10 cellular contexts compared by ENCODE assay signal in genomic region chr7:16609842-16610450, GRCh38. TPM values are rescaled to one million over a fixed set of nuclear protein-coding genes. Genes with fewer than 3 reads are reported as not detected.
DNase-seq lines count a peak whose midpoint lies in the region; ATAC-seq lines count a peak whose summit lies in the region.
"Had no signal": no experiment of that assay in that cellular context is flagged by ENCODE, and none has a peak within 500 bp of the region (broad histone marks: within the 10 kb centered on the region; RNA-seq: fewer than 3 reads in every experiment).

No MANE protein-coding gene starts in this region.

- H3K27me3 Mint-ChIP-seq in stimulated activated memory B cell treated with anti-CD40 and anti-IgM and Interleukin-4, amounts not matched to agents 10 μg/mL and 1 μg/mL and 100 μg/mL, for 72 hours = no peaks in the 10 kb centered on the region
- H3K27me3 Mint-ChIP-seq in activated T-helper 2 cell treated with anti-CD3 and anti-CD28 coated beads, Interferon-gamma antibody, Interleukin-2, Interleukin-4, amounts not matched to agents 10 μg/mL and 5 μg/mL and 100 μg/mL, durations not matched to agents 14 hours and 24 hours and 36 hours (ENCODE audit: low read depth) = no peaks in the 10 kb centered on the region
- no peaks in the 10 kb centered on the region for H3K27me3 Mint-ChIP-seq in activated T-cell treated with anti-CD3 and anti-CD28 coated beads, Interleukin-2, amount 50 U/mL, for 4 hours (ENCODE audit: low read depth)

- peak; percentile 94 for ATAC-seq in GM19351 (IDR thresholded peaks at IDR 0.05; ENCODE audit: unreplicated experiment)
- ATAC-seq in HG02973 (IDR thresholded peaks at IDR 0.05; ENCODE audit: unreplicated experiment) = peak; percentile 89
- peak; percentile 87 for ATAC-seq in stimulated activated memory B cell treated with anti-CD40 and anti-IgM and Interleukin-4, amounts not matched to agents 10 μg/mL and 1 μg/mL and 100 μg/mL, for 72 hours
- no peak for ATAC-seq in activated T-cell treated with anti-CD3 and anti-CD28 coated beads, Interleukin-2, amount 50 U/mL, for 4 hours

- H3K36me3 Mint-ChIP-seq in stimulated activated memory B cell treated with anti-CD40 and anti-IgM and Interleukin-4, amounts not matched to agents 10 μg/mL and 1 μg/mL and 100 μg/mL, for 72 hours = peaks cover 19% of the 10 kb centered on the region
- peaks cover 13% of the 10 kb centered on the region for H3K36me3 Mint-ChIP-seq in activated T-helper 2 cell treated with anti-CD3 and anti-CD28 coated beads, Interferon-gamma antibody, Interleukin-2, Interleukin-4, amounts not matched to agents 10 μg/mL and 5 μg/mL and 100 μg/mL, durations not matched to agents 14 hours and 24 hours and 36 hours (ENCODE audit: low read depth)
- peaks cover 32% of the 10 kb centered on the region for H3K36me3 Mint-ChIP-seq in activated T-cell treated with anti-CD3 and anti-CD28 coated beads, Interleukin-2, amount 50 U/mL, for 4 hours (ENCODE audit: insufficient read depth)

- DNase-seq in NOMO-1 treated with dmso at 0.1 percent for 144 hours (lab: John Stamatoyannopoulos, UW; ENCODE audit: unreplicated experiment) (peak; percentile 57), nucleus accumbens (lab: John Stamatoyannopoulos, UW) (no peak), NK-92 (lab: John Stamatoyannopoulos, UW; ENCODE audit: unreplicated experiment) (no peak)
- no peak for DNase-seq in activated T-helper 2 cell treated with anti-CD3 and anti-CD28 coated beads, Interferon-gamma antibody, Interleukin-2, Interleukin-4, amounts not matched to agents 10 μg/mL and 5 μg/mL and 100 μg/mL, durations not matched to agents 14 hours and 24 hours and 36 hours (ENCODE audit: low spot score)
- DNase-seq in activated T-cell treated with anti-CD3 and anti-CD28 coated beads, Interleukin-2, amount 50 U/mL, for 4 hours = no peak
- DNase-seq: dorsolateral prefrontal cortex had no signal

- H3K9me3 Mint-ChIP-seq in stimulated activated memory B cell treated with anti-CD40 and anti-IgM and Interleukin-4, amounts not matched to agents 10 μg/mL and 1 μg/mL and 100 μg/mL, for 72 hours = no peaks in the 10 kb centered on the region
- H3K9me3 Mint-ChIP-seq in activated T-helper 2 cell treated with anti-CD3 and anti-CD28 coated beads, Interferon-gamma antibody, Interleukin-2, Interleukin-4, amounts not matched to agents 10 μg/mL and 5 μg/mL and 100 μg/mL, durations not matched to agents 14 hours and 24 hours and 36 hours = no peaks in the 10 kb centered on the region
- H3K9me3 Mint-ChIP-seq in activated T-cell treated with anti-CD3 and anti-CD28 coated beads, Interleukin-2, amount 50 U/mL, for 4 hours = no peaks in the 10 kb centered on the region
- H3K9me3 Mint-ChIP-seq: activated T-helper 1 cell treated with anti-CD3 and anti-CD28 coated beads, Interleukin-12 subunit alpha, Interleukin-12 subunit beta, Interleukin-2, Interleukin-4 antibody, amounts not matched to agents 30 ng/mL and 10 ng/mL and 1 ng/mL, durations not matched to agents 14 hours and 24 hours and 36 hours had no signal

- no peak overlapping the region for H3K27ac Mint-ChIP-seq in stimulated activated memory B cell treated with anti-CD40 and anti-IgM and Interleukin-4, amounts not matched to agents 10 μg/mL and 1 μg/mL and 100 μg/mL, for 72 hours
- H3K27ac Mint-ChIP-seq in activated T-helper 2 cell treated with anti-CD3 and anti-CD28 coated beads, Interferon-gamma antibody, Interleukin-2, Interleukin-4, amounts not matched to agents 10 μg/mL and 5 μg/mL and 100 μg/mL, durations not matched to agents 14 hours and 24 hours and 36 hours = no peak overlapping the region
- H3K27ac Mint-ChIP-seq: activated T-helper 1 cell treated with anti-CD3 and anti-CD28 coated beads, Interleukin-12 subunit alpha, Interleukin-12 subunit beta, Interleukin-2, Interleukin-4 antibody, amounts not matched to agents 30 ng/mL and 10 ng/mL and 1 ng/mL, durations not matched to agents 14 hours and 24 hours and 36 hours had no signal

- H3K4me1 Mint-ChIP-seq in stimulated activated memory B cell treated with anti-CD40 and anti-IgM and Interleukin-4, amounts not matched to agents 10 μg/mL and 1 μg/mL and 100 μg/mL, for 72 hours = peaks cover 20% of the 10 kb centered on the region
- H3K4me1 Mint-ChIP-seq in activated T-helper 2 cell treated with anti-CD3 and anti-CD28 coated beads, Interferon-gamma antibody, Interleukin-2, Interleukin-4, amounts not matched to agents 10 μg/mL and 5 μg/mL and 100 μg/mL, durations not matched to agents 14 hours and 24 hours and 36 hours (ENCODE audit: low read depth) = peaks cover 16% of the 10 kb centered on the region
- H3K4me1 Mint-ChIP-seq in activated T-cell treated with anti-CD3 and anti-CD28 coated beads, Interleukin-2, amount 50 U/mL, for 4 hours (ENCODE audit: low read depth) = no peaks in the 10 kb centered on the region

- intact Hi-C loops in activated T-helper 2 cell treated with anti-CD3 and anti-CD28 coated beads, Interferon-gamma antibody, Interleukin-2, Interleukin-4, amounts not matched to agents 10 μg/mL and 5 μg/mL and 100 μg/mL, durations not matched to agents 14 hours and 24 hours and 36 hours (cut with micrococcal nuclease) = no loop called here

- H3K4me3 Mint-ChIP-seq in stimulated activated memory B cell treated with anti-CD40 and anti-IgM and Interleukin-4, amounts not matched to agents 10 μg/mL and 1 μg/mL and 100 μg/mL, for 72 hours = no peak overlapping the region
- H3K4me3 Mint-ChIP-seq in activated T-helper 2 cell treated with anti-CD3 and anti-CD28 coated beads, Interferon-gamma antibody, Interleukin-2, Interleukin-4, amounts not matched to agents 10 μg/mL and 5 μg/mL and 100 μg/mL, durations not matched to agents 14 hours and 24 hours and 36 hours (ENCODE audit: low read depth) = no peak overlapping the region
- no peak overlapping the region for H3K4me3 Mint-ChIP-seq in activated T-cell treated with anti-CD3 and anti-CD28 coated beads, Interleukin-2, amount 50 U/mL, for 4 hours
- H3K4me3 Mint-ChIP-seq: activated T-helper 1 cell treated with anti-CD3 and anti-CD28 coated beads, Interleukin-12 subunit alpha, Interleukin-12 subunit beta, Interleukin-2, Interleukin-4 antibody, amounts not matched to agents 30 ng/mL and 10 ng/mL and 1 ng/mL, durations not matched to agents 14 hours and 24 hours and 36 hours had no signal

RNA-seq across cellular contexts. Expression of gene ANKMY2, which starts 35.6 kb away (rescaled TPM):
- total RNA-seq in activated T-helper 2 cell treated with anti-CD3 and anti-CD28 coated beads, Interferon-gamma antibody, Interleukin-2, Interleukin-4, amounts not matched to agents 10 μg/mL and 5 μg/mL and 100 μg/mL, durations not matched to agents 14 hours and 24 hours and 36 hours = 8.7 TPM in 2 replicates
- 1 to 10 TPM; 5.7 to 7.1 (median 5.7) TPM for total RNA-seq in activated T-cell treated with anti-CD3 and anti-CD28 coated beads, Interleukin-2, amount 50 U/mL, for 4 hours

RNA-seq across cellular contexts. Expression of gene BZW2, which starts 36.0 kb away (rescaled TPM):
- 82.9 and 90.2 TPM in 2 replicates for total RNA-seq in activated T-helper 2 cell treated with anti-CD3 and anti-CD28 coated beads, Interferon-gamma antibody, Interleukin-2, Interleukin-4, amounts not matched to agents 10 μg/mL and 5 μg/mL and 100 μg/mL, durations not matched to agents 14 hours and 24 hours and 36 hours
- 100 to 1,000 TPM; 116 to 135 (median 127) TPM for total RNA-seq in activated T-cell treated with anti-CD3 and anti-CD28 coated beads, Interleukin-2, amount 50 U/mL, for 4 hours

Comparison
In these comparisons a context has a peak if more than half of its experiments do, and no peak if none do; other contexts are left out.
1. ATAC-seq: peak in GM19351 (single experiment), HG02973 (single experiment) and stimulated activated memory B cell treated with anti-CD40 and anti-IgM and Interleukin-4, amounts not matched to agents 10 μg/mL and 1 μg/mL and 100 μg/mL, for 72 hours (single experiment); none in activated T-cell treated with anti-CD3 and anti-CD28 coated beads, Interleukin-2, amount 50 U/mL, for 4 hours (0 of 2).